19 cellular contexts compared by ENCODE assay signal in the genomic region with DNA sequence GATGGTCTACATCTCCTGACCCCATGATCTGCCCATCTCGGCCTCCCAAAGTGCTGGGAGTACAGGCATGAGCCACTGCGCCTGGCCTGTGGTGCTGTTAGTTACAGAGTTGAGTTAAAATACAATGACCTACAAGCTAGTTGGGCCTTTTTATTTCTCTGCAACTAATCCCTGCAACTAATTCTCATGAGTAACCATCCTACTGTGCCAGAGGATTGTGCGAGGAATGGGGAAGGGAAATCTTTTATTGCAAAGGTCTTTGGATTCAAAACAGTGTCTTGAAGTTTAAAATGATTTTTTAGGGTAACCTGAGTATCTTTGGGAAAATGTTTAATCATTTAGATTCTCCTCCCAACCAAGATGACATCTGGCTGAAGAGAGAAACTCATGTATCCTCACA.
A peak's percentile ranks its signal among the peaks of the same experiment; 100 is the strongest.
DNase-seq lines count a peak whose midpoint lies in the region; ATAC-seq and TF ChIP-seq lines count a peak whose summit lies in the region.
"Had no signal": no experiment of that assay in that cellular context is flagged by ENCODE, and none has a peak within 500 bp of the region (broad histone marks: within the 10 kb centered on the region; RNA-seq: fewer than 3 reads in every experiment).

No MANE protein-coding gene starts in this region.

- H3K36me3 ChIP-seq in GM23338 (ENCODE audit: insufficient read depth) (no peaks in the 10 kb centered on the region), esophagus muscularis mucosa (no peaks in the 10 kb centered on the region), psoas muscle (ENCODE audit: insufficient read depth in 1 of 2, low read depth in 1 of 2) (no peaks in the 10 kb centered on the region), uterus (no peaks in the 10 kb centered on the region)
- H3K36me3 ChIP-seq: BLaER1, HAP-1 had no signal

- no peaks in the 10 kb centered on the region for H3K4me1 ChIP-seq in GM23338 (ENCODE audit: insufficient read depth)
- peaks cover 5 to 36% (median 25%) of the 10 kb centered on the region in 4 donors for H3K4me1 ChIP-seq in esophagus muscularis mucosa
- H3K4me1 ChIP-seq in psoas muscle, result peaks cover 5% of the 10 kb centered on the region
- H3K4me1 ChIP-seq in uterus, result peaks cover 6 to 10% of the 10 kb centered on the region in 2 donors
- H3K4me1 ChIP-seq: BLaER1, HAP-1 had no signal

- H3K4me3 ChIP-seq in GM23338, result no peak overlapping the region
- no peak overlapping the region for H3K4me3 ChIP-seq in esophagus muscularis mucosa
- no peak overlapping the region for H3K4me3 ChIP-seq in psoas muscle
- H3K4me3 ChIP-seq in uterus, result no peak overlapping the region
- H3K4me3 ChIP-seq: BLaER1, GM23248, HAP-1 had no signal

- ATAC-seq in GM23338, result no peak
- ATAC-seq in psoas muscle, result peak in 1 of 4 donors; percentile 80
- ATAC-seq: CD8-positive, alpha-beta T cell had no signal

- no peak for DNase-seq in GM23338 (ENCODE audit: low spot score)
- no peak for DNase-seq in esophagus muscularis mucosa (ENCODE audit: extremely low spot score)
- DNase-seq in psoas muscle, result no peak
- DNase-seq in uterus, result no peak
- no peak for DNase-seq in Kasumi-1 (lab: John Stamatoyannopoulos, UW)
- no peak for DNase-seq in GOT3 (lab: John Stamatoyannopoulos, UW)
- no peak for DNase-seq in activated CD8-positive, alpha-beta memory T cell treated with anti-CD3 and anti-CD28 coated beads, Interleukin-2, amount 50 U/mL, for 4 hours
- DNase-seq: Caco-2; CD4-positive, CD25-positive, alpha-beta regulatory T cell; CD8-positive, alpha-beta T cell; DMS153; DND-41; GM23248; HFFc6 had no signal

- H4K20me1 ChIP-seq in GM23338 (replicated peaks; ENCODE audit: insufficient read depth), result no peaks in the 10 kb centered on the region
- H4K20me1 ChIP-seq: BLaER1 had no signal

- H3K27ac ChIP-seq in GM23338 (ENCODE audit: low read depth) (no peak overlapping the region), esophagus muscularis mucosa (replicated peaks in 1 of 4) (peak overlapping the region; percentile 40 to 80 (median 60)), psoas muscle (peak overlapping the region; percentile 70), uterus (peak overlapping the region; percentile 80 to 86)
- H3K27ac ChIP-seq: 22Rv1, BLaER1, C4-2B, GM23248 had no signal

- H3K9me3 Mint-ChIP-seq in GM23338, result no peaks in the 10 kb centered on the region
- H3K9me3 Mint-ChIP-seq: CD4-positive, CD25-positive, alpha-beta regulatory T cell; CD8-positive, alpha-beta T cell; HFFc6 had no signal

- peak overlapping the region; percentile 52; the same call in 1 of the 2 replicates for H2AFZ ChIP-seq in GM23338
- H2AFZ ChIP-seq: GM23248 had no signal

- H3K9me3 ChIP-seq in esophagus muscularis mucosa, result no peaks in the 10 kb centered on the region
- no peaks in the 10 kb centered on the region for H3K9me3 ChIP-seq in psoas muscle
- no peaks in the 10 kb centered on the region for H3K9me3 ChIP-seq in uterus
- H3K9me3 ChIP-seq: BLaER1, Caco-2, HAP-1 had no signal

- WGBS in esophagus muscularis mucosa, result 87% methylated on average over 3 of the region's 3 CpGs
- WGBS in psoas muscle, 3 donors, result 48 to 86% (median 65%) methylated on average over 3 of the region's 3 CpGs

- no peak overlapping the region for H3K4me2 ChIP-seq in GM23338
- H3K4me2 ChIP-seq: BLaER1 had no signal

- no peak for TF ChIP-seq CTCF in GM23338 (conservative IDR thresholded peaks at IDR 0.05; ENCODE audit: low read depth in 2 of 2)
- no peak for TF ChIP-seq CTCF in esophagus muscularis mucosa (IDR thresholded peaks at IDR 0.05)
- no peak for TF ChIP-seq CTCF in psoas muscle (IDR thresholded peaks at IDR 0.05)
- no peak for TF ChIP-seq CTCF in uterus (IDR thresholded peaks at IDR 0.05)

- TF ChIP-seq POLR2A in esophagus muscularis mucosa (IDR thresholded peaks at IDR 0.05; ENCODE audit: low read depth) (no peak), uterus (IDR thresholded peaks at IDR 0.05) (no peak)

- TF ChIP-seq EP300 in esophagus muscularis mucosa (IDR thresholded peaks at IDR 0.05), result no peak

- H3K9me2 ChIP-seq in GM23338 (ENCODE audit: insufficient read depth), result 0 out of 2 replicates have a peak, but pooled peaks cover under 1% of the 10 kb centered on the region

- H3K27ac Mint-ChIP-seq in GM23338, result no peak overlapping the region
- H3K27ac Mint-ChIP-seq: B cell; CD8-positive, alpha-beta T cell; HFFc6 had no signal

- no peak overlapping the region for H3K4me3 Mint-ChIP-seq in GM23338
- H3K4me3 Mint-ChIP-seq: B cell; CD4-positive, CD25-positive, alpha-beta regulatory T cell; CD8-positive, alpha-beta T cell; HFFc6 had no signal

- peaks cover 2% of the 10 kb centered on the region; the same call in 2 of the 3 replicates for H3K4me1 Mint-ChIP-seq in GM23338

- H3K27me3 ChIP-seq in GM23338 (ENCODE audit: insufficient read depth) (no peaks in the 10 kb centered on the region), esophagus muscularis mucosa (no peaks in the 10 kb centered on the region), psoas muscle (ENCODE audit: insufficient read depth in 3 of 3, low read length in 2 of 3) (no peaks in the 10 kb centered on the region), uterus (no peaks in the 10 kb centered on the region)
- H3K27me3 ChIP-seq: BLaER1 had no signal

- no peaks in the 10 kb centered on the region for H3K79me2 ChIP-seq in GM23338 (replicated peaks; ENCODE audit: insufficient read depth)

- H3K27me3 Mint-ChIP-seq in GM23338 (ENCODE audit: insufficient read depth, low read depth, poor library complexity), result peaks cover 3% of the 10 kb centered on the region

- intact Hi-C loops in esophagus muscularis mucosa (cut with DNase I), result no loop called here
- intact Hi-C loops in psoas muscle (cut with DNase I), result loop anchor here in 1 of 2 donors (10.0 kb wide), 1 partner anchor 291 kb away; no protein-coding TSS in a partner anchor
- intact Hi-C loops in uterus (cut with DNase I; ENCODE audit: low total_unique reads), result no loop called here

- no peaks in the 10 kb centered on the region for H3K36me3 Mint-ChIP-seq in GM23338 (ENCODE audit: low read depth)
- H3K36me3 Mint-ChIP-seq: CD4-positive, CD25-positive, alpha-beta regulatory T cell; CD8-positive, alpha-beta T cell had no signal

- no peaks in the 10 kb centered on the region for H3F3A ChIP-seq in GM23338 (replicated peaks; ENCODE audit: low read depth)

TF ChIP-seq in GM23338, 12 proteins besides CTCF, POLR2A, EP300 and RAD21 (continues in another document):
- TF ChIP-seq, protein P1, sequence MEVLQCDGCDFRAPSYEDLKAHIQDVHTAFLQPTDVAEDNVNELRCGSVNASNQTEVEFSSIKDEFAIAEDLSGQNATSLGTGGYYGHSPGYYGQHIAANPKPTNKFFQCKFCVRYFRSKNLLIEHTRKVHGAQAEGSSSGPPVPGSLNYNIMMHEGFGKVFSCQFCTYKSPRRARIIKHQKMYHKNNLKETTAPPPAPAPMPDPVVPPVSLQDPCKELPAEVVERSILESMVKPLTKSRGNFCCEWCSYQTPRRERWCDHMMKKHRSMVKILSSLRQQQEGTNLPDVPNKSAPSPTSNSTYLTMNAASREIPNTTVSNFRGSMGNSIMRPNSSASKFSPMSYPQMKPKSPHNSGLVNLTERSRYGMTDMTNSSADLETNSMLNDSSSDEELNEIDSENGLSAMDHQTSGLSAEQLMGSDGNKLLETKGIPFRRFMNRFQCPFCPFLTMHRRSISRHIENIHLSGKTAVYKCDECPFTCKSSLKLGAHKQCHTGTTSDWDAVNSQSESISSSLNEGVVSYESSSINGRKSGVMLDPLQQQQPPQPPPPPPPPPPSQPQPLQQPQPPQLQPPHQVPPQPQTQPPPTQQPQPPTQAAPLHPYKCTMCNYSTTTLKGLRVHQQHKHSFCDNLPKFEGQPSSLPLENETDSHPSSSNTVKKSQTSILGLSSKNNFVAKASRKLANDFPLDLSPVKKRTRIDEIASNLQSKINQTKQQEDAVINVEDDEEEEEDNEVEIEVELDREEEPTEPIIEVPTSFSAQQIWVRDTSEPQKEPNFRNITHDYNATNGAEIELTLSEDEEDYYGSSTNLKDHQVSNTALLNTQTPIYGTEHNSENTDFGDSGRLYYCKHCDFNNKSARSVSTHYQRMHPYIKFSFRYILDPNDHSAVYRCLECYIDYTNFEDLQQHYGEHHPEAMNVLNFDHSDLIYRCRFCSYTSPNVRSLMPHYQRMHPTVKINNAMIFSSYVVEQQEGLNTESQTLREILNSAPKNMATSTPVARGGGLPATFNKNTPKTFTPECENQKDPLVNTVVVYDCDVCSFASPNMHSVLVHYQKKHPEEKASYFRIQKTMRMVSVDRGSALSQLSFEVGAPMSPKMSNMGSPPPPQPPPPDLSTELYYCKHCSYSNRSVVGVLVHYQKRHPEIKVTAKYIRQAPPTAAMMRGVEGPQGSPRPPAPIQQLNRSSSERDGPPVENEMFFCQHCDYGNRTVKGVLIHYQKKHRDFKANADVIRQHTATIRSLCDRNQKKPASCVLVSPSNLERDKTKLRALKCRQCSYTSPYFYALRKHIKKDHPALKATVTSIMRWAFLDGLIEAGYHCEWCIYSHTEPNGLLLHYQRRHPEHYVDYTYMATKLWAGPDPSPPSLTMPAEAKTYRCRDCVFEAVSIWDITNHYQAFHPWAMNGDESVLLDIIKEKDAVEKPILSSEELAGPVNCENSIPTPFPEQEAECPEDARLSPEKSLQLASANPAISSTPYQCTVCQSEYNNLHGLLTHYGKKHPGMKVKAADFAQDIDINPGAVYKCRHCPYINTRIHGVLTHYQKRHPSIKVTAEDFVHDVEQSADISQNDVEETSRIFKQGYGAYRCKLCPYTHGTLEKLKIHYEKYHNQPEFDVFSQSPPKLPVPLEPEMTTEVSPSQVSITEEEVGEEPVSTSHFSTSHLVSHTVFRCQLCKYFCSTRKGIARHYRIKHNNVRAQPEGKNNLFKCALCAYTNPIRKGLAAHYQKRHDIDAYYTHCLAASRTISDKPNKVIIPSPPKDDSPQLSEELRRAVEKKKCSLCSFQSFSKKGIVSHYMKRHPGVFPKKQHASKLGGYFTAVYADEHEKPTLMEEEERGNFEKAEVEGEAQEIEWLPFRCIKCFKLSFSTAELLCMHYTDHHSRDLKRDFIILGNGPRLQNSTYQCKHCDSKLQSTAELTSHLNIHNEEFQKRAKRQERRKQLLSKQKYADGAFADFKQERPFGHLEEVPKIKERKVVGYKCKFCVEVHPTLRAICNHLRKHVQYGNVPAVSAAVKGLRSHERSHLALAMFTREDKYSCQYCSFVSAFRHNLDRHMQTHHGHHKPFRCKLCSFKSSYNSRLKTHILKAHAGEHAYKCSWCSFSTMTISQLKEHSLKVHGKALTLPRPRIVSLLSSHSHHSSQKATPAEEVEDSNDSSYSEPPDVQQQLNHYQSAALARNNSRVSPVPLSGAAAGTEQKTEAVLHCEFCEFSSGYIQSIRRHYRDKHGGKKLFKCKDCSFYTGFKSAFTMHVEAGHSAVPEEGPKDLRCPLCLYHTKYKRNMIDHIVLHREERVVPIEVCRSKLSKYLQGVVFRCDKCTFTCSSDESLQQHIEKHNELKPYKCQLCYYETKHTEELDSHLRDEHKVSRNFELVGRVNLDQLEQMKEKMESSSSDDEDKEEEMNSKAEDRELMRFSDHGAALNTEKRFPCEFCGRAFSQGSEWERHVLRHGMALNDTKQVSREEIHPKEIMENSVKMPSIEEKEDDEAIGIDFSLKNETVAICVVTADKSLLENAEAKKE (CRISPR knock-in tag; IDR thresholded peaks at IDR 0.05), result no peak
